Comparison of ENCODE assay signal across 8 cellular contexts in genomic region chr6:15691250-15691869, GRCh38. TPM values are rescaled to one million over a fixed set of nuclear protein-coding genes. Genes with fewer than 3 reads are reported as not detected.
DNase-seq lines count a peak whose midpoint lies in the region; ATAC-seq and TF ChIP-seq lines count a peak whose summit lies in the region.

No MANE protein-coding gene starts in this region.

- TF ChIP-seq CTCF in choroid plexus epithelial cell (conservative IDR thresholded peaks at IDR 0.05; ENCODE audit: low read depth, low read length) (peak; percentile 100), left lung (IDR thresholded peaks at IDR 0.05) (peak; percentile 94 to 96)

- peaks cover 0 to 18% of the 10 kb centered on the region in 2 donors for H3K4me1 ChIP-seq in left lung

- ATAC-seq in GM19035 (IDR thresholded peaks at IDR 0.05; ENCODE audit: unreplicated experiment) (peak; percentile 86), HG03378 (IDR thresholded peaks at IDR 0.05; ENCODE audit: unreplicated experiment) (peak; percentile 92), left lung (peak; percentile 100)

- no peaks in the 10 kb centered on the region for H3K9me3 ChIP-seq in left lung

- intact Hi-C loops in left lung (cut with DNase I), result loop anchor here in 1 of 2 donors (5.0 kb wide), 1 partner anchor 491 kb away; no protein-coding TSS in a partner anchor

- H3K4me3 ChIP-seq in choroid plexus epithelial cell (ENCODE audit: low read depth, low read length) (peak overlapping the region; percentile 42), left lung (peak overlapping the region; percentile 19 to 23)

- no peaks in the 10 kb centered on the region for H3K36me3 ChIP-seq in left lung

- DNase-seq in AML-193 (lab: John Stamatoyannopoulos, UW), result peak; percentile 93 to 94
- peak; percentile 77 for DNase-seq in NCI-H460 (ENCODE audit: extremely low read depth, low read depth)
- peak; percentile 65 for DNase-seq in activated CD4-positive, alpha-beta T cell treated with anti-CD3 and anti-CD28 coated beads for 1 hour
- peak; percentile 95 for DNase-seq in choroid plexus epithelial cell (ENCODE audit: low read depth)
- DNase-seq in left lung, result peak; percentile 84 to 90
- DNase-seq in stimulated activated CD4-positive, alpha-beta T cell treated with anti-CD3 and anti-CD28 coated beads, Interleukin-4, amount 100 ng/mL, for 1 hour, result peak; percentile 77

- no peaks in the 10 kb centered on the region for H3K27me3 ChIP-seq in left lung

- H3K27ac ChIP-seq in left lung, result no peak overlapping the region

RNA-seq across cellular contexts. Expression of gene DTNBP1, which starts 28.5 kb away (rescaled TPM):
- 0.67 and 2.0 TPM in 2 replicates for total RNA-seq in NCI-H460 (2014; rRNA removed; shearing (Covaris generic))
- polyA plus RNA-seq in NCI-H460 (2014; cell fraction: nucleus; rRNA removed), result 0.07 TPM in 1 of 2 replicates, not detected in the other
- 10 to 100 TPM; 15.3 to 18.5 TPM for total RNA-seq in left lung
